ENCODE assay signal across 8 cellular contexts in genomic region chr10:101816375-101816773, GRCh38. TPM values are rescaled to one million over a fixed set of nuclear protein-coding genes. Genes with fewer than 3 reads are reported as not detected.
DNase-seq lines count a peak whose midpoint lies in the region; ATAC-seq and TF ChIP-seq lines count a peak whose summit lies in the region.

No MANE protein-coding gene starts in this region.

- no peak overlapping the region for H2AFZ ChIP-seq in OCI-LY3 (ENCODE audit: low read depth, low read length)

- H3K27ac ChIP-seq in CD4-positive, alpha-beta memory T cell (ENCODE audit: low read depth, low read length), result peak overlapping the region; percentile 85
- peak overlapping the region; percentile 74 for H3K27ac ChIP-seq in OCI-LY3 (ENCODE audit: low read length)
- H3K27ac ChIP-seq in neutrophil, result peak overlapping the region; percentile 96

- H3K27me3 ChIP-seq in CD4-positive, alpha-beta memory T cell (ENCODE audit: insufficient read depth, low read length), result no peaks in the 10 kb centered on the region
- H3K27me3 ChIP-seq in OCI-LY3 (ENCODE audit: low read depth, low read length), result no peaks in the 10 kb centered on the region
- H3K27me3 ChIP-seq in neutrophil, result no peaks in the 10 kb centered on the region

- intact Hi-C loops in CD4-positive, alpha-beta memory T cell (cut with micrococcal nuclease), result loop anchor here (5.0 kb wide), 1 partner anchor 831 kb away; no protein-coding TSS in a partner anchor

- H3K4me3 ChIP-seq in CD4-positive, alpha-beta memory T cell (ENCODE audit: low read length in 2 of 2), result peak overlapping the region; percentile 95
- H3K4me3 ChIP-seq in OCI-LY3 (ENCODE audit: low read length) (peak overlapping the region; percentile 92), neutrophil (ENCODE audit: low read depth in 1 of 2, low read length in 1 of 2) (peak overlapping the region; percentile 76 to 98)

- peaks cover 60% of the 10 kb centered on the region for H3K4me1 ChIP-seq in CD4-positive, alpha-beta memory T cell (ENCODE audit: insufficient read depth, low read length)
- H3K4me1 ChIP-seq in OCI-LY3 (ENCODE audit: low read length), result peaks cover 18% of the 10 kb centered on the region
- peaks cover 31 to 50% of the 10 kb centered on the region in 2 experiments for H3K4me1 ChIP-seq in neutrophil (ENCODE audit: control insufficient read depth in 1 of 2, insufficient read depth in 1 of 2, low read depth in 1 of 2, low read length in 1 of 2)

- CTCF ChIA-PET in CD4-positive, alpha-beta memory T cell (lab: Charles Lee; ENCODE audit: partially characterized antibody), result interaction anchor here (1.1 to 2.6 kb wide), 4 partner anchors 19 to 34 kb away, joined by 3 to 14 read pairs (median 8); no protein-coding TSS in a partner anchor

- H3K4me2 ChIP-seq in OCI-LY3 (ENCODE audit: low read length), result peak overlapping the region; percentile 82

- H3K9me3 ChIP-seq in CD4-positive, alpha-beta memory T cell (ENCODE audit: control insufficient read depth in 1 of 2, low read length in 2 of 2), result no peaks in the 10 kb centered on the region
- H3K9me3 ChIP-seq in OCI-LY3 (ENCODE audit: insufficient read depth, low read length), result no peaks in the 10 kb centered on the region
- no peaks in the 10 kb centered on the region for H3K9me3 ChIP-seq in neutrophil

- H3K36me3 Mint-ChIP-seq in CD4-positive, alpha-beta memory T cell, result peaks cover 30 to 38% of the 10 kb centered on the region in 2 donors
- peaks cover 2% of the 10 kb centered on the region for H3K36me3 Mint-ChIP-seq in endothelial cell (ENCODE audit: low read depth, unreplicated experiment)

- ATAC-seq in HG03432 (IDR thresholded peaks at IDR 0.05; ENCODE audit: unreplicated experiment), result no peak
- no peak for ATAC-seq in GM18858 (IDR thresholded peaks at IDR 0.05; ENCODE audit: unreplicated experiment)

- POLR2A ChIA-PET in CD4-positive, alpha-beta memory T cell (lab: Charles Lee; ENCODE audit: partially characterized antibody), result interaction anchor here (1.4 to 9.9 kb wide), 6 partner anchors 12 to 37 kb away, joined by 3 to 204 read pairs (median 46); partner anchors contain the start of gene NPM3

- H3K36me3 ChIP-seq in CD4-positive, alpha-beta memory T cell (ENCODE audit: insufficient read depth, low read length), result peaks cover 16% of the 10 kb centered on the region
- H3K36me3 ChIP-seq in OCI-LY3 (replicated peaks; ENCODE audit: low read depth, low read length) (peaks cover 7% of the 10 kb centered on the region), neutrophil (peaks cover 18% of the 10 kb centered on the region)

- H3K27ac Mint-ChIP-seq in CD4-positive, alpha-beta memory T cell, result peak overlapping the region; percentile 84 to 100 (median 95)
- H3K27ac Mint-ChIP-seq in endothelial cell (ENCODE audit: unreplicated experiment), result peak overlapping the region; percentile 90

- peak overlapping the region; percentile 94 to 100 (median 98) for H3K4me3 Mint-ChIP-seq in CD4-positive, alpha-beta memory T cell
- H3K4me3 Mint-ChIP-seq in endothelial cell (ENCODE audit: unreplicated experiment), result peak overlapping the region; percentile 94

- peak overlapping the region; percentile 78 for H3K9ac ChIP-seq in OCI-LY3 (ENCODE audit: low read length)

- H3K27me3 Mint-ChIP-seq in CD4-positive, alpha-beta memory T cell, result no peaks in the 10 kb centered on the region
- H3K27me3 Mint-ChIP-seq in endothelial cell (ENCODE audit: unreplicated experiment), result peaks cover 15% of the 10 kb centered on the region

- peaks cover 56% of the 10 kb centered on the region for H4K20me1 ChIP-seq in OCI-LY3 (ENCODE audit: insufficient read depth, low read length)

- H3K4me1 Mint-ChIP-seq in CD4-positive, alpha-beta memory T cell, result peaks cover 37 to 69% (median 50%) of the 10 kb centered on the region in 4 donors
- H3K4me1 Mint-ChIP-seq in endothelial cell (ENCODE audit: unreplicated experiment), result peaks cover 15% of the 10 kb centered on the region

- H3K9me3 Mint-ChIP-seq in CD4-positive, alpha-beta memory T cell, result no peaks in the 10 kb centered on the region
- H3K9me3 Mint-ChIP-seq in endothelial cell (ENCODE audit: unreplicated experiment), result no peaks in the 10 kb centered on the region

- no peak for TF ChIP-seq CTCF in OCI-LY3 (IDR thresholded peaks at IDR 0.05; ENCODE audit: low read depth, low read length)
- TF ChIP-seq CTCF in endothelial cell (IDR thresholded peaks at IDR 0.05; ENCODE audit: unreplicated experiment), result no peak
- TF ChIP-seq CTCF in neutrophil (IDR thresholded peaks at IDR 0.05), result no peak

- DNase-seq in CD4-positive, alpha-beta memory T cell, result no peak
- DNase-seq in endothelial cell (ENCODE audit: low spot score) (no peak), DMS114 treated with DMSO at 0.1 percent for 48 hours (lab: John Stamatoyannopoulos, UW; ENCODE audit: unreplicated experiment) (no peak), pons (ENCODE audit: low spot score) (no peak)

- peaks cover 76% of the 10 kb centered on the region for H3K79me2 ChIP-seq in OCI-LY3 (ENCODE audit: low read length)

RNA-seq across cellular contexts. Expression of gene OGA, which starts 1.9 kb away (rescaled TPM):
- total RNA-seq in CD4-positive, alpha-beta memory T cell, result 100 to 1,000 TPM; 307 to 325 TPM
- polyA plus RNA-seq in CD4-positive, alpha-beta memory T cell, result 10 to 100 TPM; 26.6 to 49.2 TPM
- total RNA-seq in endothelial cell (ENCODE audit: unreplicated experiment), result 115 TPM

RNA-seq across cellular contexts. Expression of gene KCNIP2, which starts 27.2 kb away (rescaled TPM):
- total RNA-seq in CD4-positive, alpha-beta memory T cell, result 1 to 10 TPM; 3.4 to 4.3 TPM
- 1 to 10 TPM in 1 of 2 donors, under 1 TPM in 1; 0.79 to 1.2 TPM for polyA plus RNA-seq in CD4-positive, alpha-beta memory T cell
- 7.7 TPM for total RNA-seq in endothelial cell (ENCODE audit: unreplicated experiment)

RNA-seq across cellular contexts. Expression of gene NPM3, which starts 33.1 kb away (rescaled TPM):
- 10 to 100 TPM; 11.1 to 12.4 TPM for total RNA-seq in CD4-positive, alpha-beta memory T cell
- polyA plus RNA-seq in CD4-positive, alpha-beta memory T cell, result 1 to 10 TPM; 5.3 to 6.8 TPM
- total RNA-seq in endothelial cell (ENCODE audit: unreplicated experiment), result 54.7 TPM

RNA-seq across cellular contexts. Expression of gene FGF8, which starts 40.5 kb away (rescaled TPM):
- not detected for total RNA-seq in CD4-positive, alpha-beta memory T cell
- not detected for polyA plus RNA-seq in CD4-positive, alpha-beta memory T cell
- total RNA-seq in endothelial cell (ENCODE audit: unreplicated experiment), result 1.1 TPM
